Comparison of ENCODE assay signal across 15 cellular contexts in genomic region chr3:188220988-188221818, GRCh38.
A peak's percentile ranks its signal among the peaks of the same experiment; 100 is the strongest.
DNase-seq lines count a peak whose midpoint lies in the region; TF ChIP-seq lines count a peak whose summit lies in the region.
"Had no signal": no experiment of that assay in that cellular context is flagged by ENCODE, and none has a peak within 500 bp of the region (broad histone marks: within the 10 kb centered on the region; RNA-seq: fewer than 3 reads in every experiment).

No MANE protein-coding gene starts in this region.

- no peaks in the 10 kb centered on the region for H3K9me3 Mint-ChIP-seq in chondrocyte (ENCODE audit: low read depth)
- H3K9me3 Mint-ChIP-seq: activated T-cell treated with anti-CD3 and anti-CD28 coated beads, Interleukin-2, amount 50 U/mL, for 4 hours; CD8-positive, alpha-beta memory T cell; immature natural killer cell; stimulated activated effector memory CD8-positive, alpha-beta T cell treated with anti-CD3 and anti-CD28 coated beads, Interleukin-12 subunit alpha, Interleukin-12 subunit beta, amount 100 ng/mL, for 72 hours had no signal

- no peak overlapping the region for H3K4me3 ChIP-seq in skeletal muscle tissue (ENCODE audit: low read length in 3 of 3)
- H3K4me3 ChIP-seq: skin epidermis had no signal

- H3K27me3 ChIP-seq in skeletal muscle tissue (ENCODE audit: control insufficient read depth in 3 of 3, insufficient read depth in 3 of 3, low read length in 3 of 3) = no peaks in the 10 kb centered on the region

- peak overlapping the region; percentile 72 for H3K27ac ChIP-seq in skeletal muscle tissue (ENCODE audit: low read depth, low read length)

- H3K27ac Mint-ChIP-seq in chondrocyte (ENCODE audit: unreplicated experiment) = peak overlapping the region; percentile 71
- H3K27ac Mint-ChIP-seq: stimulated activated effector memory CD8-positive, alpha-beta T cell treated with anti-CD3 and anti-CD28 coated beads, Interleukin-12 subunit alpha, Interleukin-12 subunit beta, amount 100 ng/mL, for 72 hours had no signal

- H3K36me3 ChIP-seq in skeletal muscle tissue (ENCODE audit: control insufficient read depth in 3 of 3, insufficient read depth in 3 of 3, low read length in 3 of 3) = peaks cover 0 to 2% (median 0%) of the 10 kb centered on the region in 3 donors

- no peaks in the 10 kb centered on the region for H3K27me3 Mint-ChIP-seq in chondrocyte (ENCODE audit: low read depth)
- H3K27me3 Mint-ChIP-seq: CD8-positive, alpha-beta memory T cell had no signal

- H3K9me3 ChIP-seq in skeletal muscle tissue (ENCODE audit: control insufficient read depth in 3 of 3, low read length in 3 of 3) = no peaks in the 10 kb centered on the region

- peaks cover 75% of the 10 kb centered on the region for H3K4me1 Mint-ChIP-seq in chondrocyte (ENCODE audit: low read depth)

- H3K36me3 Mint-ChIP-seq in chondrocyte (ENCODE audit: low read depth) = peaks cover 14% of the 10 kb centered on the region
- H3K36me3 Mint-ChIP-seq: stimulated activated effector memory CD8-positive, alpha-beta T cell treated with anti-CD3 and anti-CD28 coated beads, Interleukin-12 subunit alpha, Interleukin-12 subunit beta, amount 100 ng/mL, for 72 hours had no signal

- no peak overlapping the region for H3K4me3 Mint-ChIP-seq in chondrocyte (ENCODE audit: unreplicated experiment)
- H3K4me3 Mint-ChIP-seq: activated T-cell treated with anti-CD3 and anti-CD28 coated beads, Interleukin-2, amount 50 U/mL, for 4 hours; CD8-positive, alpha-beta memory T cell; immature natural killer cell; stimulated activated effector memory CD8-positive, alpha-beta T cell treated with anti-CD3 and anti-CD28 coated beads, Interleukin-12 subunit alpha, Interleukin-12 subunit beta, amount 100 ng/mL, for 72 hours had no signal

- peaks cover 48 to 58% (median 54%) of the 10 kb centered on the region in 3 donors for H3K4me1 ChIP-seq in skeletal muscle tissue (ENCODE audit: control insufficient read depth in 3 of 3, insufficient read depth in 3 of 3, low read length in 3 of 3)

- no peak for TF ChIP-seq CTCF in chondrocyte (IDR thresholded peaks at IDR 0.05)

- peak; percentile 68 for DNase-seq in GM04503 (ENCODE audit: low read depth)
- DNase-seq in chondrocyte (ENCODE audit: low spot score) = no peak
- peak; percentile 9 for DNase-seq in kidney glomerular epithelial cell (lab: John Stamatoyannopoulos, UW)
- no peak for DNase-seq in posterior cingulate gyrus
- DNase-seq in A172 (ENCODE audit: low spot score) = no peak
- DNase-seq in DMS153 (lab: John Stamatoyannopoulos, UW) = no peak
- no peak for DNase-seq in DMS 273 (lab: John Stamatoyannopoulos, UW; ENCODE audit: unreplicated experiment)
- DNase-seq: activated T-cell treated with anti-CD3 and anti-CD28 coated beads, Interleukin-2, amount 50 U/mL, for 4 hours; CD8-positive, alpha-beta memory T cell; immature natural killer cell; NK-92 treated with Interleukin-12 subunit alpha and Interleukin-12 subunit beta, amount 100 ng/mL, for 24 hours; T-helper 9 cell had no signal

- intact Hi-C loops in posterior cingulate gyrus (cut with DNase I) = no loop called here

- no peak overlapping the region for H3K9ac ChIP-seq in skeletal muscle tissue (ENCODE audit: low read depth in 1 of 3, low read length in 3 of 3)

Comparison
In these comparisons a context has a peak if more than half of its experiments do, and no peak if none do; other contexts are left out.
1. DNase-seq: peak in GM04503 (single experiment) and kidney glomerular epithelial cell (single experiment); none in chondrocyte (single experiment), posterior cingulate gyrus (0 of 10), A172 (single experiment), DMS153 (single experiment) and DMS 273 (single experiment).